ENCODE assay signal across 10 cellular contexts in genomic region chr9:33288828-33289483, GRCh38. TPM values are rescaled to one million over a fixed set of nuclear protein-coding genes. Genes with fewer than 3 reads are reported as not detected.
DNase-seq lines count a peak whose midpoint lies in the region; ATAC-seq and TF ChIP-seq lines count a peak whose summit lies in the region.
"Had no signal": no experiment of that assay in that cellular context is flagged by ENCODE, and none has a peak within 500 bp of the region (broad histone marks: within the 10 kb centered on the region; RNA-seq: fewer than 3 reads in every experiment).

No MANE protein-coding gene starts in this region.

- peak overlapping the region; percentile 96 to 99; a peak in 3 of 5 replicates for H3K4me3 Mint-ChIP-seq in H9
- peak overlapping the region; percentile 91 for H3K4me3 Mint-ChIP-seq in stimulated activated effector memory CD8-positive, alpha-beta T cell treated with anti-CD3 and anti-CD28 coated beads, Interleukin-12 subunit alpha, Interleukin-12 subunit beta, amount 100 ng/mL, for 72 hours

- no peak overlapping the region for H2BK120ac ChIP-seq in H9 (ENCODE audit: low read depth, low read length, poor library complexity, severe bottlenecking)

- WGBS in H9 (ENCODE audit: extremely low coverage, insufficient read length, low lambda C conversion rate) = no CpG with 5 or more reads among the region's 14 CpGs

- H2BK15ac ChIP-seq in H9 (ENCODE audit: low read depth, low read length) = no peak overlapping the region

- no peak overlapping the region for H3T11ph ChIP-seq in H9 (ENCODE audit: low read length)

- H3K27me3 ChIP-seq in H9 (ENCODE audit: insufficient read depth, low read length) (no peaks in the 10 kb centered on the region), iPS-18a (ENCODE audit: control insufficient read depth, insufficient read depth, low read length) (no peaks in the 10 kb centered on the region)

- H3K9ac ChIP-seq in H9 (ENCODE audit: extremely low read depth, insufficient read length, low read length) (no peak overlapping the region), iPS-18a (ENCODE audit: low read length) (no peak overlapping the region)

- H2BK20ac ChIP-seq in H9 (ENCODE audit: low read depth, low read length, poor library complexity, severe bottlenecking) = no peak overlapping the region

- H4K20me1 ChIP-seq in H9 (ENCODE audit: control insufficient read depth, insufficient read depth, insufficient read length) = no peaks in the 10 kb centered on the region

- H3K14ac ChIP-seq in H9 (ENCODE audit: insufficient read depth, low read length) = no peak overlapping the region

- H3K36me3 Mint-ChIP-seq in H9 (ENCODE audit: insufficient read depth in 1 of 3, low read depth in 3 of 3) = peaks cover 1 to 14% (median 12%) of the 10 kb centered on the region in 3 experiments; a peak in 5 of 7 replicates
- peaks cover 52% of the 10 kb centered on the region for H3K36me3 Mint-ChIP-seq in stimulated activated effector memory CD8-positive, alpha-beta T cell treated with anti-CD3 and anti-CD28 coated beads, Interleukin-12 subunit alpha, Interleukin-12 subunit beta, amount 100 ng/mL, for 72 hours

- H3K56ac ChIP-seq in H9 (ENCODE audit: insufficient read length, low read depth, low read length) = no peak overlapping the region

- H3K27ac ChIP-seq in H9 (ENCODE audit: insufficient read length, low read depth, low read length) (no peak overlapping the region), iPS-18a (ENCODE audit: low read length) (no peak overlapping the region)

- H3K9me3 ChIP-seq in H9 (ENCODE audit: control insufficient read depth, low read depth, low read length) = no peaks in the 10 kb centered on the region
- no peaks in the 10 kb centered on the region for H3K9me3 ChIP-seq in iPS-18a (ENCODE audit: control insufficient read depth, low read depth, low read length)

- no peaks in the 10 kb centered on the region for H3K27me3 Mint-ChIP-seq in H9 (ENCODE audit: low read depth)

- DNase-seq in H9 (no peak), KG1 (lab: John Stamatoyannopoulos, UW) (no peak), HUDEP-2 (lab: John Stamatoyannopoulos, UW; ENCODE audit: unreplicated experiment in 76 of 76) (no peak)
- DNase-seq in activated CD8-positive, alpha-beta memory T cell treated with anti-CD3 and anti-CD28 coated beads for 24 hours = peak; percentile 62
- no peak for DNase-seq in stimulated activated effector memory CD8-positive, alpha-beta T cell treated with anti-CD3 and anti-CD28 coated beads, Interleukin-12 subunit alpha, Interleukin-12 subunit beta, amount 100 ng/mL, for 72 hours (ENCODE audit: low spot score in 2 of 2)
- DNase-seq: occipital lobe had no signal

- H3K79me2 ChIP-seq in H9 (ENCODE audit: insufficient read depth, low read length) = peaks cover 15% of the 10 kb centered on the region; the same call in 1 of the 2 replicates

- H3K4me3 ChIP-seq in iPS-18a (ENCODE audit: low read length) = peak overlapping the region; percentile 95

- H3K79me1 ChIP-seq in H9 (ENCODE audit: insufficient read depth, low read depth, low read length, poor library complexity, severe bottlenecking) = peaks cover 4% of the 10 kb centered on the region

- H3K4me1 ChIP-seq in H9 (ENCODE audit: insufficient read depth, low read length) (0 out of 2 replicates have a peak, but pooled peaks cover 2% of the 10 kb centered on the region), iPS-18a (ENCODE audit: control insufficient read depth, low read depth, low read length) (peaks cover 4% of the 10 kb centered on the region)

- H3K27ac Mint-ChIP-seq in H9 = peak overlapping the region; percentile 44 to 98 (median 44); a peak in 4 of 7 replicates
- peak overlapping the region; percentile 100 for H3K27ac Mint-ChIP-seq in stimulated activated effector memory CD8-positive, alpha-beta T cell treated with anti-CD3 and anti-CD28 coated beads, Interleukin-12 subunit alpha, Interleukin-12 subunit beta, amount 100 ng/mL, for 72 hours

- peaks cover 0 to 2% of the 10 kb centered on the region in 2 experiments; a peak in 2 of 5 replicates for H3K9me3 Mint-ChIP-seq in H9
- no peaks in the 10 kb centered on the region for H3K9me3 Mint-ChIP-seq in stimulated activated effector memory CD8-positive, alpha-beta T cell treated with anti-CD3 and anti-CD28 coated beads, Interleukin-12 subunit alpha, Interleukin-12 subunit beta, amount 100 ng/mL, for 72 hours

- no peak overlapping the region for H2BK12ac ChIP-seq in H9 (ENCODE audit: insufficient read length, low read depth, low read length)

- H4K5ac ChIP-seq in H9 (ENCODE audit: insufficient read length, low read depth, low read length) = no peak overlapping the region

- no peak overlapping the region for H3K23ac ChIP-seq in H9 (ENCODE audit: insufficient read length, low read depth, low read length)

- no peak overlapping the region for H2AK5ac ChIP-seq in H9 (ENCODE audit: insufficient read length, low read length)

- peaks cover 11 to 15% of the 10 kb centered on the region in 2 experiments for H3K4me1 Mint-ChIP-seq in H9
- peaks cover 45% of the 10 kb centered on the region for H3K4me1 Mint-ChIP-seq in stimulated activated effector memory CD8-positive, alpha-beta T cell treated with anti-CD3 and anti-CD28 coated beads, Interleukin-12 subunit alpha, Interleukin-12 subunit beta, amount 100 ng/mL, for 72 hours

- TF ChIP-seq CTCF in H9 (conservative IDR thresholded peaks at IDR 0.05) = no peak

- no peak overlapping the region for H3K18ac ChIP-seq in H9 (ENCODE audit: insufficient read length, low read depth, low read length)

- no peaks in the 10 kb centered on the region for H3K23me2 ChIP-seq in H9 (ENCODE audit: insufficient read length, low read depth, low read length, poor library complexity, severe bottlenecking)

- H4K8ac ChIP-seq in H9 (replicated peaks; ENCODE audit: insufficient read length, low read depth, low read length) = no peak overlapping the region

- no peaks in the 10 kb centered on the region for H3K36me3 ChIP-seq in iPS-18a (ENCODE audit: control insufficient read depth, low read depth, low read length)

- ATAC-seq in stimulated activated effector memory CD8-positive, alpha-beta T cell treated with anti-CD3 and anti-CD28 coated beads, Interleukin-12 subunit alpha, Interleukin-12 subunit beta, amount 100 ng/mL, for 72 hours = no peak
- no peak for ATAC-seq in GM18867 (IDR thresholded peaks at IDR 0.05; ENCODE audit: unreplicated experiment)
- no peak for ATAC-seq in HG03280 (IDR thresholded peaks at IDR 0.05; ENCODE audit: unreplicated experiment)

- H2BK5ac ChIP-seq in H9 (ENCODE audit: insufficient read length, low read length) = no peak overlapping the region

- H4K91ac ChIP-seq in H9 (ENCODE audit: insufficient read length, low read depth, low read length) = no peak overlapping the region

- H3K4me2 ChIP-seq in H9 (ENCODE audit: insufficient read depth, insufficient read length, low read length) = peak overlapping the region; percentile 89

- H2AFZ ChIP-seq in H9 (ENCODE audit: low read length) = no peak overlapping the region

- H3K4ac ChIP-seq in H9 (ENCODE audit: low read depth, low read length) = no peak overlapping the region

RNA-seq across cellular contexts. Expression of gene NFX1, which starts 1.4 kb away (rescaled TPM):
- 35.1 and 36.3 TPM in 2 replicates for total RNA-seq in H9 (2021)

RNA-seq across cellular contexts. Expression of gene CHMP5, which starts 24.1 kb away (rescaled TPM):
- total RNA-seq in H9 (2021) = 47.6 and 51.9 TPM in 2 replicates

RNA-seq across cellular contexts. Expression of gene BAG1, which starts 24.4 kb away (rescaled TPM):
- 58.8 and 66.4 TPM in 2 replicates for total RNA-seq in H9 (2021)

RNA-seq across cellular contexts. Expression of gene SPINK4, which starts 49.0 kb away (rescaled TPM):
- not detected in 2 replicates for total RNA-seq in H9 (2021)
- total RNA-seq: cerebellum, occipital lobe had no signal
